8 cellular contexts compared by ENCODE assay signal in the genomic region with DNA sequence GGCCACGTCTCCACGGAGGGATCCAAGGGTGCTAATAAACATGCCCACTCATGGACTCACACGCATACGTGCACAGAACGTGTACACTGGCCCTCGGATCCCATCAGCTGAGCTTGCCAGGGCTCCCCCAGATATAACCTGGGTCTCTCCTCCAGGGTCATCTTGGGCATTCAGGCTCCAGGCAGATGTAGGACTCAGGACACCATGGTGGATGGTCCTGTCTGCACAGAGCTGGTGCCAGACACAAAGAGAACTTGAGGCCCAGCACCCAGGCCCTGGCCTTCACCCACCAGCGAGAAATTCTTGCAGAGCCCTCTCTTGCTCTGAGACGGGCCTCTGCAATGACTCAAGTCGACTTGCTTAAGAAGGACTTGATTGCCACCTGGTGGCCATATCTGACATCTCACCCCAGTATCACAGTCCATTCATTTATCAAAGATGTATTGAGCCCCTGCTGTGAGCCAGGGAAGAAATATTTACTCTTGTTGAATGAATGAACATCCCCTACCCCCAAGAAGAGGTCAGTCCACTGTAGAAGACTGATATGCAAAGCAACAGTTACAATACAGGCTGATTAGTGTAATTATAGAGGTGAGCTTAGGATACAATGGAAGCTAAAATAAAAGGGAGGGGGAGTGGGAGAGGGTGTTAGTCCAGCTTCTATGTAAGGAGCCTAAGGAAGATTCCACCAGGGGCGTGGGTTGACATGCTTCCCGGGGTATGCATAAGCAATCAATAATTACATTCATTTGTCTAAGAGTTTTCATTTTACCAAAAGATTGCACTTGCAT. TPM values are rescaled to one million over a fixed set of nuclear protein-coding genes. Genes with fewer than 3 reads are reported as not detected.
A peak's percentile ranks its signal among the peaks of the same experiment; 100 is the strongest.
DNase-seq lines count a peak whose midpoint lies in the region; ATAC-seq and TF ChIP-seq lines count a peak whose summit lies in the region.

No MANE protein-coding gene starts in this region.

- peak overlapping the region; percentile 8; the same call in 1 of the 2 replicates for H2AFZ ChIP-seq in KMS-11 (ENCODE audit: low read depth)

- no peak overlapping the region for H3K4me3 ChIP-seq in KMS-11 (IDR thresholded peaks at IDR 0.05; ENCODE audit: insufficient read depth, low read depth, low read length)

- H3K4me1 Mint-ChIP-seq in naive B cell, result peaks cover 0 to 3% (median 0%) of the 10 kb centered on the region in 3 donors

- H3K79me2 ChIP-seq in KMS-11 (ENCODE audit: insufficient read depth, low read depth), result no peaks in the 10 kb centered on the region

- no peaks in the 10 kb centered on the region for H3K4me1 ChIP-seq in KMS-11 (ENCODE audit: low read depth, poor library complexity, severe bottlenecking)

- no peaks in the 10 kb centered on the region for H4K20me1 ChIP-seq in KMS-11 (ENCODE audit: insufficient read depth)

- peak; percentile 88 for DNase-seq in AML-193 (lab: John Stamatoyannopoulos, UW)
- peak; percentile 78 for DNase-seq in OCI-M1 (lab: John Stamatoyannopoulos, UW)
- peak; percentile 66 for DNase-seq in activated T-cell treated with anti-CD3 and anti-CD28 coated beads for 1 hour (ENCODE audit: low read depth)
- peak; percentile 88 to 90 for DNase-seq in erythroblast (lab: John Stamatoyannopoulos, UW)
- DNase-seq in naive B cell, result peak; percentile 75
- DNase-seq in stimulated activated CD8-positive, alpha-beta memory T cell treated with anti-CD3 and anti-CD28 coated beads, Interleukin-7, amount 100 ng/mL, for 24 hours (ENCODE audit: low read depth), result peak; percentile 72

- no peak overlapping the region for H3K4me3 Mint-ChIP-seq in naive B cell

- TF ChIP-seq POLR2A in erythroblast (IDR thresholded peaks at IDR 0.05; ENCODE audit: low read length), result no peak

- H3K27ac Mint-ChIP-seq in naive B cell, result no peak overlapping the region

- H3K9ac ChIP-seq in KMS-11, result no peak overlapping the region

- H3K27me3 ChIP-seq in KMS-11 (ENCODE audit: insufficient read depth, low read depth), result peaks cover 12% of the 10 kb centered on the region; the same call in 1 of the 2 replicates

- peak; percentile 98 for TF ChIP-seq CTCF in KMS-11 (conservative IDR thresholded peaks at IDR 0.05; ENCODE audit: low read depth, low read length)

- no peaks in the 10 kb centered on the region for H3K36me3 Mint-ChIP-seq in naive B cell

- H3K27ac ChIP-seq in KMS-11, result no peak overlapping the region

- ATAC-seq in GM19395 (IDR thresholded peaks at IDR 0.05; ENCODE audit: unreplicated experiment), result peak; percentile 80
- ATAC-seq in naive B cell (ENCODE audit: low read depth in 2 of 2), result peak; percentile 97 to 98

- peaks cover 21 to 63% (median 55%) of the 10 kb centered on the region in 3 donors for H3K27me3 Mint-ChIP-seq in naive B cell

- H3K4me2 ChIP-seq in KMS-11, result no peak overlapping the region

- no peaks in the 10 kb centered on the region for H3K36me3 ChIP-seq in KMS-11 (ENCODE audit: insufficient read depth)

- no peaks in the 10 kb centered on the region for H3K9me3 Mint-ChIP-seq in naive B cell

RNA-seq across cellular contexts. Expression of a gene that starts 34.2 kb away (rescaled TPM):
- polyA plus RNA-seq in naive B cell (ENCODE audit: low read depth in 6 of 6), result 10 to 100 TPM; 19.4 to 33.2 (median 23.7) TPM
